12 cellular contexts compared by ENCODE assay signal in genomic region chr6:70131528-70131927, GRCh38.
A peak's percentile ranks its signal among the peaks of the same experiment; 100 is the strongest.
DNase-seq lines count a peak whose midpoint lies in the region; ATAC-seq and TF ChIP-seq lines count a peak whose summit lies in the region.
"Had no signal": no experiment of that assay in that cellular context is flagged by ENCODE, and none has a peak within 500 bp of the region (broad histone marks: within the 10 kb centered on the region; RNA-seq: fewer than 3 reads in every experiment).

No MANE protein-coding gene starts in this region.

- TF ChIP-seq CTCF in GM06990 (IDR thresholded peaks at IDR 0.05; ENCODE audit: insufficient read depth, low read length, poor library complexity, severe bottlenecking) (no peak), esophagus muscularis mucosa (IDR thresholded peaks at IDR 0.05) (no peak)
- TF ChIP-seq CTCF in CD4-positive, alpha-beta T cell (IDR thresholded peaks at IDR 0.05) = no peak

- no peak overlapping the region for H3K4me3 Mint-ChIP-seq in CD4-positive, alpha-beta T cell
- H3K4me3 Mint-ChIP-seq: activated CD4-positive, alpha-beta T cell treated with anti-CD3 and anti-CD28 coated beads, Interleukin-2, amount 10 ng/mL, durations not matched to agents 24 days and 14 days had no signal

- peak; percentile 26 for DNase-seq in GM06990 (ENCODE audit: extremely low read depth, insufficient read length)
- no peak for DNase-seq in CD4-positive, alpha-beta T cell
- DNase-seq in HuH-7.5 (ENCODE audit: low spot score) = no peak
- DNase-seq in esophagus muscularis mucosa (ENCODE audit: extremely low spot score) = no peak
- DNase-seq in posterior vena cava (ENCODE audit: low spot score) = no peak
- DNase-seq: activated CD4-positive, alpha-beta T cell treated with anti-CD3 and anti-CD28 coated beads, Interleukin-2, amount 10 ng/mL, durations not matched to agents 24 days and 14 days; NCI-H1694; occipital lobe; RPMI8226 had no signal

- POLR2A ChIA-PET in CD4-positive, alpha-beta T cell (lab: Charles Lee) = no interaction called here

- H3K36me3 ChIP-seq in GM06990 (ENCODE audit: control insufficient read depth, insufficient read depth, low read length) (no peaks in the 10 kb centered on the region), esophagus muscularis mucosa (no peaks in the 10 kb centered on the region)

- 69% methylated on average over 2 of the region's 2 CpGs for WGBS in esophagus muscularis mucosa

- ATAC-seq in GM19372 (IDR thresholded peaks at IDR 0.05; ENCODE audit: low read depth, unreplicated experiment) (peak; percentile 79), HG02852 (IDR thresholded peaks at IDR 0.05; ENCODE audit: unreplicated experiment) (peak; percentile 97), HG03565 (IDR thresholded peaks at IDR 0.05; ENCODE audit: unreplicated experiment) (peak; percentile 94)
- no peak for ATAC-seq in CD4-positive, alpha-beta T cell (ENCODE audit: poor library complexity)

- H3K36me3 Mint-ChIP-seq in CD4-positive, alpha-beta T cell (ENCODE audit: low read depth) = no peaks in the 10 kb centered on the region

- intact Hi-C loops in CD4-positive, alpha-beta T cell (cut with DNase I, micrococcal nuclease) = no loop called here
- intact Hi-C loops in esophagus muscularis mucosa (cut with DNase I) (no loop called here), posterior vena cava (cut with DNase I) (no loop called here)

- H3K27me3 ChIP-seq in GM06990 (replicated peaks; ENCODE audit: control insufficient read depth, insufficient read depth, low read length) (no peaks in the 10 kb centered on the region), esophagus muscularis mucosa (no peaks in the 10 kb centered on the region)
- no peaks in the 10 kb centered on the region for H3K27me3 ChIP-seq in CD4-positive, alpha-beta T cell (ENCODE audit: control insufficient read depth, insufficient read depth, low read length)

- H3K27ac Mint-ChIP-seq in CD4-positive, alpha-beta T cell = no peak overlapping the region
- H3K27ac Mint-ChIP-seq: activated CD4-positive, alpha-beta T cell treated with anti-CD3 and anti-CD28 coated beads, Interleukin-2, amount 10 ng/mL, durations not matched to agents 24 days and 14 days had no signal

- TF ChIP-seq EP300 in esophagus muscularis mucosa (IDR thresholded peaks at IDR 0.05) = no peak

- no peaks in the 10 kb centered on the region for H3K9me3 ChIP-seq in CD4-positive, alpha-beta T cell (ENCODE audit: control insufficient read depth, low read length)
- no peaks in the 10 kb centered on the region for H3K9me3 ChIP-seq in esophagus muscularis mucosa

- H3K27ac ChIP-seq in CD4-positive, alpha-beta T cell (ENCODE audit: low read depth, low read length) = no peak overlapping the region
- no peak overlapping the region for H3K27ac ChIP-seq in esophagus muscularis mucosa (replicated peaks in 1 of 4)

- H3K4me1 Mint-ChIP-seq in CD4-positive, alpha-beta T cell (ENCODE audit: low read depth) = no peaks in the 10 kb centered on the region
- H3K4me1 Mint-ChIP-seq: activated CD4-positive, alpha-beta T cell treated with anti-CD3 and anti-CD28 coated beads, Interleukin-2, amount 10 ng/mL, durations not matched to agents 24 days and 14 days had no signal

- H3K4me1 ChIP-seq in esophagus muscularis mucosa = no peaks in the 10 kb centered on the region

- peaks cover 3% of the 10 kb centered on the region for H3K27me3 Mint-ChIP-seq in CD4-positive, alpha-beta T cell
- H3K27me3 Mint-ChIP-seq: activated CD4-positive, alpha-beta T cell treated with anti-CD3 and anti-CD28 coated beads, Interleukin-2, amount 10 ng/mL, durations not matched to agents 24 days and 14 days had no signal

- H3K4me3 ChIP-seq in GM06990 (replicated peaks; ENCODE audit: low read depth, low read length) = no peak overlapping the region
- no peak overlapping the region for H3K4me3 ChIP-seq in esophagus muscularis mucosa

- CTCF ChIA-PET in CD4-positive, alpha-beta T cell (lab: Charles Lee) = no interaction called here

- TF ChIP-seq POLR2A in esophagus muscularis mucosa (IDR thresholded peaks at IDR 0.05; ENCODE audit: low read depth) = no peak

- no peaks in the 10 kb centered on the region for H3K9me3 Mint-ChIP-seq in CD4-positive, alpha-beta T cell
- H3K9me3 Mint-ChIP-seq: activated CD4-positive, alpha-beta T cell treated with anti-CD3 and anti-CD28 coated beads, Interleukin-2, amount 10 ng/mL, durations not matched to agents 24 days and 14 days had no signal
